8 cellular contexts compared by ENCODE assay signal in the genomic region with DNA sequence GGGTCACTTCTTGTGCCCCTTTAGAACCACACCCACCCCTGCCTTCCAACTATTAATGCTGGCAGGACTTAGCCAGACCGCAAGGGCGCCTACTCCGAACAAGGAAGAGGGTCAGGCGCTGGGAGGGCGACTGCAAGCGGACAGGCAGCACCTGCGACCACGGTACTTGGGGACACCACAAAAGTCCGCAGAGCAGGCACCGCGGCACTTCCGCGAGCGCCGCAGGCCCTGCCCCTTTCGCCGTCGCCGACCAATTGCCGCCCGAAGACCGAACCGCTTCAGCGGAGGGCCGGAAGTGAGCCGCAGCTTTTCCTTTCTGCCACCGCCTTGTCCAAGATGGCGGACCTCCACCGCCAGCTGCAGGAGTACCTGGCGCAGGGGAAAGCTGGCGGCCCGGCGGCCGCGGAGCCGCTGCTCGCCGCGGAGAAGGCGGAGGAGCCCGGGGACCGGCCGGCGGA. TPM values are rescaled to one million over a fixed set of nuclear protein-coding genes. Genes with fewer than 3 reads are reported as not detected.
DNase-seq lines count a peak whose midpoint lies in the region; ATAC-seq and TF ChIP-seq lines count a peak whose summit lies in the region.

A gene with protein sequence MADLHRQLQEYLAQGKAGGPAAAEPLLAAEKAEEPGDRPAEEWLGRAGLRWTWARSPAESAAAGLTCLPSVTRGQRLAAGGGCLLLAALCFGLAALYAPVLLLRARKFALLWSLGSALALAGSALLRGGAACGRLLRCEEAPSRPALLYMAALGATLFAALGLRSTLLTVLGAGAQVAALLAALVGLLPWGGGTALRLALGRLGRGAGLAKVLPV (plus strand): TSS at position 305 of the 458 bp plus-strand sequence. CDS start 32 bp downstream, at position 337.

- TF ChIP-seq POLR2A in vagina (IDR thresholded peaks at IDR 0.05) = peak in 1 of 2 donors; percentile 82

- peaks cover 4% of the 10 kb centered on the region for H3K36me3 ChIP-seq in rectal smooth muscle tissue (ENCODE audit: control insufficient read depth, insufficient read depth, low read length)
- H3K36me3 ChIP-seq in vagina = peaks cover 0 to 3% of the 10 kb centered on the region in 2 donors

- peak; percentile 32 for DNase-seq in NCI-H187 treated with DMSO at 0.1 percent for 48 hours (lab: John Stamatoyannopoulos, UW)
- DNase-seq in T-helper 2 cell = peak; percentile 73 to 97 (median 83)
- DNase-seq in anterior cingulate cortex (lab: John Stamatoyannopoulos, UW) = peak; percentile 54 to 94 (median 88)
- peak; percentile 96 for DNase-seq in hepatic stellate cell (ENCODE audit: low spot score)
- peak in 1 of 2 donors; percentile 93 for DNase-seq in vagina (ENCODE audit: extremely low spot score in 2 of 2)

- no peaks in the 10 kb centered on the region for H3K9me3 ChIP-seq in vagina

- ATAC-seq in GM18508 (IDR thresholded peaks at IDR 0.05; ENCODE audit: insufficient read depth, unreplicated experiment) (peak; percentile 48), HG02973 (IDR thresholded peaks at IDR 0.05; ENCODE audit: unreplicated experiment) (peak; percentile 65)

- H3K27ac ChIP-seq in rectal smooth muscle tissue (ENCODE audit: low read depth, low read length) = peak within 1 kb of the TSS; percentile 93
- peak within 1 kb of the TSS; percentile 82 for H3K27ac ChIP-seq in vagina

- TF ChIP-seq CTCF in vagina (IDR thresholded peaks at IDR 0.05) = no peak

- intact Hi-C loops in vagina (cut with DNase I) = loop anchor here (10.0 kb wide), 1 partner anchor 114 kb away; the partner anchor contains the start of gene WDR33

- no peaks in the 10 kb centered on the region for H3K27me3 ChIP-seq in rectal smooth muscle tissue (ENCODE audit: control insufficient read depth, insufficient read depth, low read length)
- no peaks in the 10 kb centered on the region for H3K27me3 ChIP-seq in vagina

- peaks cover 11% of the 10 kb centered on the region for H3K4me1 ChIP-seq in rectal smooth muscle tissue (ENCODE audit: control insufficient read depth, insufficient read depth, low read length)
- peaks cover 47% of the 10 kb centered on the region for H3K4me1 ChIP-seq in vagina

- peak within 1 kb of the TSS; percentile 85 for H3K4me3 ChIP-seq in rectal smooth muscle tissue (ENCODE audit: low read length)
- H3K4me3 ChIP-seq in vagina = peak within 1 kb of the TSS; percentile 56 to 93

- peak within 1 kb of the TSS; percentile 95 for H3K9ac ChIP-seq in rectal smooth muscle tissue (ENCODE audit: low read length)

RNA-seq across cellular contexts. Expression of the gene that starts here (rescaled TPM):
- total RNA-seq in vagina = 3.7 TPM
